Comparison of ENCODE assay signal across 8 cellular contexts in the genomic region with DNA sequence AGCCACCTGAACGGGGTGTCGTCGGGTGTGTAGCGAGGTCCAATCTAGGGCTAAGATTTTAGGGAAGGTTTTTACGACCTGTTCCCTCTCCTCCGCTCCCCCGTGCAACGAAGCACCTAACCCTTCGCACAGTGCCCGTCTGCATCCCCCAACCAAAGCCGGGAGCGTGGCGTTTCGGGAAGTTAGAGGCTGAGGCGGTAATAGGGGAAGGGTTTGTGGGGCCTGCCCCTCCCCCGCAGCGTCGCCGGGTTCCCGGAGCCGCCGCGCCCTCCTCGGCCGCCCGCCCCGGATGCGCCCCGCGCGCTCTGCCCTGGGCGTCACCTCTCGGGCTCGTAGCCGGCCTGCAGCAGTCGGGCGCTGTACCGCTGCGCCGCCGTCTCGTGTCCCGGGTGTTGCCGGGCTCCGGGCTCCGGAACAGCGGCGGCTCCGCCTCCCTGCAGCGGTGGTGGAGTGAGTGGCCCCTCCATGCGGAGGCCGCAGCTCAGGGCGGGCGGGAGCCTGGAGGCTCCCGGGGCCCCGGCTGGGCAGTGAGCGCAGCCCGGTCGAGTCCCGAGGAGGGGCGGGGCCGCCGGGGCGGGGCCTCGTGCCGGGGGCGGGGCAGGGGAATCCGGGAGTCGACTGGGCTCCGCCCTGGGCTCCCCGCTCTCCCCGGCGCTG. TPM values are rescaled to one million over a fixed set of nuclear protein-coding genes. Genes with fewer than 3 reads are reported as not detected.
DNase-seq lines count a peak whose midpoint lies in the region; ATAC-seq lines count a peak whose summit lies in the region.

A gene (minus strand): TSS at position 548 of the 657 bp plus-strand sequence. CDS start 81 bp downstream, at position 467.

- DNase-seq in AG08396 (ENCODE audit: low spot score): peak; percentile 99
- peak; percentile 53 for DNase-seq in NCI-H526 treated with DMSO at 0.1 percent for 48 hours (lab: John Stamatoyannopoulos, UW)
- peak; percentile 90 for DNase-seq in activated CD4-positive, alpha-beta memory T cell treated with anti-CD3 and anti-CD28 coated beads for 36 hours
- peak; percentile 84 for DNase-seq in effector CD8-positive, alpha-beta T cell (lab: John Stamatoyannopoulos, UW)
- peak; percentile 84 to 90 for DNase-seq in memory B cell (ENCODE audit: low spot score in 2 of 2)
- DNase-seq in stimulated activated CD8-positive, alpha-beta memory T cell treated with anti-CD3 and anti-CD28 coated beads, Interleukin-12 subunit alpha, Interleukin-12 subunit beta, amount 100 ng/mL, for 1 hour (ENCODE audit: low read depth): peak; percentile 71

- H3K27ac Mint-ChIP-seq in activated CD4-positive, alpha-beta memory T cell treated with anti-CD3 and anti-CD28 coated beads for 36 hours: peak within 1 kb of the TSS; percentile 60
- H3K27ac Mint-ChIP-seq in memory B cell: peak within 1 kb of the TSS; percentile 84

- ATAC-seq in GM18520 (IDR thresholded peaks at IDR 0.05; ENCODE audit: unreplicated experiment) (peak; percentile 80), HG03039 (IDR thresholded peaks at IDR 0.05; ENCODE audit: unreplicated experiment) (peak; percentile 70), memory B cell (ENCODE audit: low read depth) (peak; percentile 78)

- H3K4me3 Mint-ChIP-seq in activated CD4-positive, alpha-beta memory T cell treated with anti-CD3 and anti-CD28 coated beads for 36 hours: peak within 1 kb of the TSS; percentile 84
- peak within 1 kb of the TSS; percentile 93 for H3K4me3 Mint-ChIP-seq in memory B cell

- CTCF ChIA-PET in activated CD4-positive, alpha-beta memory T cell treated with anti-CD3 and anti-CD28 coated beads for 36 hours (lab: Charles Lee): interaction anchor here (1.0 to 11.6 kb wide), 9 partner anchors 12 to 62 kb away, joined by 3 to 144 read pairs (median 6); no protein-coding TSS in a partner anchor

- POLR2A ChIA-PET in activated CD4-positive, alpha-beta memory T cell treated with anti-CD3 and anti-CD28 coated beads for 36 hours (lab: Charles Lee): no interaction called here

- H3K27me3 Mint-ChIP-seq in activated CD4-positive, alpha-beta memory T cell treated with anti-CD3 and anti-CD28 coated beads for 36 hours: peaks cover 3% of the 10 kb centered on the region
- H3K27me3 Mint-ChIP-seq in memory B cell: no peaks in the 10 kb centered on the region

- intact Hi-C loops in activated CD4-positive, alpha-beta memory T cell treated with anti-CD3 and anti-CD28 coated beads for 36 hours (cut with micrococcal nuclease): loop anchor here (1.0 kb wide), 4 partner anchors 16 to 758 kb away; a partner anchor contains a TSS

- peaks cover 29% of the 10 kb centered on the region for H3K4me1 Mint-ChIP-seq in activated CD4-positive, alpha-beta memory T cell treated with anti-CD3 and anti-CD28 coated beads for 36 hours (ENCODE audit: low read depth)
- H3K4me1 Mint-ChIP-seq in memory B cell: peaks cover 28% of the 10 kb centered on the region

- H3K9me3 Mint-ChIP-seq in activated CD4-positive, alpha-beta memory T cell treated with anti-CD3 and anti-CD28 coated beads for 36 hours: no peaks in the 10 kb centered on the region
- H3K9me3 Mint-ChIP-seq in memory B cell: no peaks in the 10 kb centered on the region

- peaks cover 2% of the 10 kb centered on the region for H3K36me3 Mint-ChIP-seq in activated CD4-positive, alpha-beta memory T cell treated with anti-CD3 and anti-CD28 coated beads for 36 hours
- H3K36me3 Mint-ChIP-seq in memory B cell: no peaks in the 10 kb centered on the region

RNA-seq across cellular contexts. Expression of the gene that starts here (rescaled TPM):
- total RNA-seq in activated CD4-positive, alpha-beta memory T cell treated with anti-CD3 and anti-CD28 coated beads for 36 hours: 10 to 100 TPM; 52.9 to 57.7 TPM

Comparison
In these comparisons a context has a peak if more than half of its experiments do, and no peak if none do; other contexts are left out.
1. Peak in every context shown above with its lines: DNase-seq and ATAC-seq.